Comparison of ENCODE assay signal across 39 cellular contexts in genomic region chr15:28871168-28871567, GRCh38. TPM values are rescaled to one million over a fixed set of nuclear protein-coding genes. Genes with fewer than 3 reads are reported as not detected.
"Had no signal": no experiment of that assay in that cellular context is flagged by ENCODE, and none has a peak within 500 bp of the region (broad histone marks: within the 10 kb centered on the region; RNA-seq: fewer than 3 reads in every experiment).

No MANE protein-coding gene starts in this region.

- H3K4me2 ChIP-seq: KMS-11 had no signal

- H3K9ac ChIP-seq: KMS-11 had no signal

- DNase-seq: Karpas-422, Kasumi-1, MG63, MM.1S, MV-4-11, NCI-H1048, NCI-H1092, NCI-H1092 treated with DMSO at 0.1 percent for 48 hours, NCI-H1105, NCI-H1105 treated with DMSO at 0.1 percent for 48 hours, NCI-H1417, NCI-H1417 treated with DMSO at 0.1 percent for 48 hours, NCI-H1436, NCI-H1436 treated with DMSO at 0.1 percent for 48 hours, NCI-H146, NCI-H1694, NCI-H1694 treated with DMSO at 0.1 percent for 48 hours, NCI-H187, NCI-H1930, NCI-H2029, NCI-H2029 treated with DMSO at 0.1 percent for 48 hours, NCI-H2081, NCI-H2081 treated with DMSO at 0.1 percent for 48 hours, NCI-H2107, NCI-H2171, NCI-H2171 treated with DMSO at 0.1 percent for 48 hours, NCI-H2227 treated with DMSO at 0.1 percent for 48 hours, NCI-H226, NCI-H345, NCI-H446, NCI-H446 treated with DMSO at 0.1 percent for 48 hours, NCI-H510A, NCI-H510A treated with DMSO at 0.1 percent for 48 hours, NCI-H524 had no signal

- H3K27me3 ChIP-seq: MG63 had no signal

- H3K9me3 ChIP-seq: MG63 had no signal

- H3K36me3 ChIP-seq: MG63 had no signal

- H3K27ac ChIP-seq: KMS-11 had no signal

- H3K4me3 ChIP-seq: MG63 had no signal

RNA-seq across cellular contexts. Expression of gene APBA2, which starts 14.6 kb away (rescaled TPM):
- total RNA-seq: LHCN-M2, MCF 10A had no signal

RNA-seq across cellular contexts. Expression of gene GOLGA6L7, which starts 22.7 kb away (rescaled TPM):
- total RNA-seq: LHCN-M2, M059J, MCF 10A, NCI-H460 had no signal
